ENCODE assay signal across 25 cellular contexts in the genomic region with DNA sequence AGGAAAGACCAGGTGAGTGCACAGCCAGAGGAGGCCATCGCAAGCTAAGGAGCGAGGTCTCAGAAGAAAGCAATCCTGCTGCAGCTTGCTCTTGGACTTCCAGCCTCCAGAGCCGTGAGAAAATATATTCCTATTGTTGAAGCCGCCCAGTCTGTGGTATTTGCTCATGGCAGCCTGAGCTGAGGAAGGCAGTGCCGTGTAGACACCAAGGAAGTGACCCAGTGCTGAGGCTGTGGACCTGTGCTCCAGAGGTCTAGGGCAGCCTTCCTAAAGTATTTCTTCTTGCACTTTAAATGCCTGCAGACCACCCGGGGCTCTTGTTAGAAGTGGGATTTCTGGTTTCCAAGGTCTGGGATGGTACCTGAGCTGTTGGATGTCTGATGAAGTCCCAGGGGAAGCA.
"Had no signal": no experiment of that assay in that cellular context is flagged by ENCODE, and none has a peak within 500 bp of the region (broad histone marks: within the 10 kb centered on the region; RNA-seq: fewer than 3 reads in every experiment).

No MANE protein-coding gene starts in this region.

- H3K4me1 ChIP-seq: neural progenitor cell, pancreas, psoas muscle, right lobe of liver, sigmoid colon, stomach, upper lobe of right lung, uterus had no signal

- H3K36me3 Mint-ChIP-seq: naive thymus-derived CD4-positive, alpha-beta T cell; natural killer cell; neural progenitor cell; stimulated activated naive B cell treated with anti-CD40 and anti-IgM and Interleukin-4, amounts not matched to agents 10 μg/mL and 1 μg/mL and 100 μg/mL, for 72 hours; type B pancreatic cell had no signal

- H3K9me3 ChIP-seq: pancreas, psoas muscle, right lobe of liver, thoracic aorta, thyroid gland, upper lobe of right lung, uterus had no signal

- H3K4me3 Mint-ChIP-seq: naive thymus-derived CD4-positive, alpha-beta T cell; natural killer cell; nephron; neural progenitor cell; stimulated activated naive B cell treated with anti-CD40 and anti-IgM and Interleukin-4, amounts not matched to agents 10 μg/mL and 1 μg/mL and 100 μg/mL, for 72 hours; stimulated activated naive CD8-positive, alpha-beta T cell treated with anti-CD3 and anti-CD28 coated beads, Interleukin-15, Interleukin-2, amounts not matched to agents 100 ng/mL and 50 ng/mL, for 24 hours; type B pancreatic cell had no signal

- H3K27me3 Mint-ChIP-seq: stimulated activated naive B cell treated with anti-CD40 and anti-IgM and Interleukin-4, amounts not matched to agents 10 μg/mL and 1 μg/mL and 100 μg/mL, for 72 hours had no signal

- H3K4me1 Mint-ChIP-seq: naive thymus-derived CD4-positive, alpha-beta T cell; natural killer cell; stimulated activated naive B cell treated with anti-CD40 and anti-IgM and Interleukin-4, amounts not matched to agents 10 μg/mL and 1 μg/mL and 100 μg/mL, for 72 hours had no signal

- H3K9me3 Mint-ChIP-seq: naive thymus-derived CD4-positive, alpha-beta T cell; natural killer cell; stimulated activated naive B cell treated with anti-CD40 and anti-IgM and Interleukin-4, amounts not matched to agents 10 μg/mL and 1 μg/mL and 100 μg/mL, for 72 hours; stimulated activated naive CD8-positive, alpha-beta T cell treated with anti-CD3 and anti-CD28 coated beads, Interleukin-15, Interleukin-2, amounts not matched to agents 100 ng/mL and 50 ng/mL, for 24 hours; type B pancreatic cell had no signal

- H3K36me3 ChIP-seq: neural progenitor cell, pancreas, right lobe of liver, sigmoid colon, stomach, thoracic aorta, thyroid gland, tibial nerve, upper lobe of right lung, uterus had no signal

- H3K4me3 ChIP-seq: neural progenitor cell, pancreas, psoas muscle, right lobe of liver, sigmoid colon, stomach, thoracic aorta, thyroid gland, tibial nerve, upper lobe of right lung, uterus had no signal

- H3K27ac ChIP-seq: neural progenitor cell, pancreas, psoas muscle, right lobe of liver, sigmoid colon, stomach, thoracic aorta, thyroid gland, tibial nerve, upper lobe of right lung, uterus had no signal

- H3K27ac Mint-ChIP-seq: naive thymus-derived CD4-positive, alpha-beta T cell; natural killer cell; neural progenitor cell; stimulated activated naive B cell treated with anti-CD40 and anti-IgM and Interleukin-4, amounts not matched to agents 10 μg/mL and 1 μg/mL and 100 μg/mL, for 72 hours; stimulated activated naive CD8-positive, alpha-beta T cell treated with anti-CD3 and anti-CD28 coated beads, Interleukin-15, Interleukin-2, amounts not matched to agents 100 ng/mL and 50 ng/mL, for 24 hours; type B pancreatic cell had no signal

- ATAC-seq: naive thymus-derived CD4-positive, alpha-beta T cell; natural killer cell; pancreas; psoas muscle; right cardiac atrium; right lobe of liver; upper lobe of right lung had no signal

- H3K27me3 ChIP-seq: neural progenitor cell, pancreas, right lobe of liver, sigmoid colon, stomach, thyroid gland, tibial nerve, upper lobe of right lung, uterus had no signal

- DNase-seq: naive thymus-derived CD4-positive, alpha-beta T cell; natural killer cell; occipital lobe; pancreas; psoas muscle; right cardiac atrium; right lobe of liver; sigmoid colon; small intestine; stimulated activated CD4-positive, alpha-beta T cell treated with anti-CD3 and anti-CD28 coated beads, Interleukin-15, amount 100 ng/mL, for 24 hours; stimulated activated CD4-positive, alpha-beta T cell treated with anti-CD3 and anti-CD28 coated beads, Interleukin-2, amount 100 ng/mL, for 24 hours; stimulated activated CD4-positive, alpha-beta T cell treated with anti-CD3 and anti-CD28 coated beads, Interleukin-2, amount 100 ng/mL, for 48 hours; stimulated activated CD4-positive, alpha-beta T cell treated with anti-CD3 and anti-CD28 coated beads, Interleukin-4, amount 100 ng/mL, for 24 hours; stimulated activated naive B cell treated with anti-CD40 and anti-IgM and Interleukin-4, amounts not matched to agents 10 μg/mL and 1 μg/mL and 100 μg/mL, for 72 hours; stimulated activated naive CD4-positive, alpha-beta T cell treated with Interleukin-2 at 50 U/mL for 16 hours; stomach; thyroid gland; upper lobe of right lung; uterus had no signal
